In genomic region chr12:46518184-46518583, GRCh38 we compare ENCODE assay signal across 17 cellular contexts.
DNase-seq lines count a peak whose midpoint lies in the region; ATAC-seq and TF ChIP-seq lines count a peak whose summit lies in the region.
"Had no signal": no experiment of that assay in that cellular context is flagged by ENCODE, and none has a peak within 500 bp of the region (broad histone marks: within the 10 kb centered on the region; RNA-seq: fewer than 3 reads in every experiment).

No MANE protein-coding gene starts in this region.

- peaks cover 46% of the 10 kb centered on the region for H3K36me3 Mint-ChIP-seq in activated CD4-positive, alpha-beta memory T cell treated with anti-CD3 and anti-CD28 coated beads, Interleukin-2, amount 10 ng/mL, durations not matched to agents 7 days and 5 days (ENCODE audit: low read depth)
- peaks cover 1% of the 10 kb centered on the region for H3K36me3 Mint-ChIP-seq in activated CD4-positive, alpha-beta memory T cell treated with anti-CD3 and anti-CD28 coated beads for 36 hours
- H3K36me3 Mint-ChIP-seq: brain; CD8-positive, alpha-beta T cell had no signal

- in situ Hi-C loops in Panc1 (cut with HindIII; ENCODE audit: low pct_unique_long_range_greater_than_20kb, low sequenced_read_pairs) = no loop called here

- TF ChIP-seq CTCF in Panc1 (IDR thresholded peaks at IDR 0.05) = no peak
- TF ChIP-seq CTCF in gastroesophageal sphincter (IDR thresholded peaks at IDR 0.05) = no peak
- TF ChIP-seq CTCF in testis (IDR thresholded peaks at IDR 0.05) = no peak
- TF ChIP-seq CTCF in upper lobe of left lung (IDR thresholded peaks at IDR 0.05) = no peak

- peaks cover 23% of the 10 kb centered on the region; the same call in 1 of the 2 replicates for H3K9me3 ChIP-seq in Panc1 (ENCODE audit: control insufficient read depth, insufficient read depth, low read depth, low read length)
- no peaks in the 10 kb centered on the region for H3K9me3 ChIP-seq in gastroesophageal sphincter
- H3K9me3 ChIP-seq in testis = no peaks in the 10 kb centered on the region
- H3K9me3 ChIP-seq in upper lobe of left lung = no peaks in the 10 kb centered on the region
- H3K9me3 ChIP-seq: left lung had no signal

- H3K4me1 Mint-ChIP-seq in activated CD4-positive, alpha-beta memory T cell treated with anti-CD3 and anti-CD28 coated beads, Interleukin-2, amount 10 ng/mL, durations not matched to agents 7 days and 5 days = peaks cover 56% of the 10 kb centered on the region
- H3K4me1 Mint-ChIP-seq in activated CD4-positive, alpha-beta memory T cell treated with anti-CD3 and anti-CD28 coated beads for 36 hours (ENCODE audit: low read depth) = peaks cover 52% of the 10 kb centered on the region

- no peak for DNase-seq in activated CD4-positive, alpha-beta memory T cell treated with anti-CD3 and anti-CD28 coated beads, Interleukin-2, amount 10 ng/mL, durations not matched to agents 7 days and 5 days
- no peak for DNase-seq in activated CD4-positive, alpha-beta memory T cell treated with anti-CD3 and anti-CD28 coated beads for 36 hours
- DNase-seq in Panc1 (ENCODE audit: low read depth, low spot score) = no peak
- peak; percentile 46 for DNase-seq in testis
- DNase-seq in GF-D8 (lab: John Stamatoyannopoulos, UW) = no peak
- DNase-seq in upper lobe of left lung = no peak
- DNase-seq: activated gamma-delta T cell treated with Interleukin-2 at 50 U/mL for 16 hours; CD8-positive, alpha-beta T cell; effector CD4-positive, alpha-beta T cell; left lung; naive thymus-derived CD4-positive, alpha-beta T cell; NCI-H1048; NCI-H69; PC-9 had no signal

- no TSS peak for BruUV-seq in Panc1 (replicated peaks; lab: Mats Ljungman, UMichigan)

- POLR2A ChIA-PET in activated CD4-positive, alpha-beta memory T cell treated with anti-CD3 and anti-CD28 coated beads, Interleukin-2, amount 10 ng/mL, durations not matched to agents 7 days and 5 days (lab: Charles Lee) = no interaction called here
- POLR2A ChIA-PET in activated CD4-positive, alpha-beta memory T cell treated with anti-CD3 and anti-CD28 coated beads for 36 hours (lab: Charles Lee) = no interaction called here
- POLR2A ChIA-PET in Panc1 (lab: Charles Lee) = no interaction called here

- no peaks in the 10 kb centered on the region for H3K27me3 ChIP-seq in Panc1 (ENCODE audit: control insufficient read depth, insufficient read depth, low read length)
- H3K27me3 ChIP-seq in gastroesophageal sphincter = no peaks in the 10 kb centered on the region
- H3K27me3 ChIP-seq in testis = no peaks in the 10 kb centered on the region
- H3K27me3 ChIP-seq in upper lobe of left lung = no peaks in the 10 kb centered on the region
- H3K27me3 ChIP-seq: left lung had no signal

- H3K27ac Mint-ChIP-seq in activated CD4-positive, alpha-beta memory T cell treated with anti-CD3 and anti-CD28 coated beads, Interleukin-2, amount 10 ng/mL, durations not matched to agents 7 days and 5 days = peak overlapping the region; percentile 85
- H3K27ac Mint-ChIP-seq in activated CD4-positive, alpha-beta memory T cell treated with anti-CD3 and anti-CD28 coated beads for 36 hours = no peak overlapping the region
- H3K27ac Mint-ChIP-seq: brain had no signal

- no peak for TF ChIP-seq EP300 in gastroesophageal sphincter (IDR thresholded peaks at IDR 0.05)
- no peak for TF ChIP-seq EP300 in upper lobe of left lung (IDR thresholded peaks at IDR 0.05)

- ATAC-seq in Panc1 (no peak), gastroesophageal sphincter (peak; percentile 52), GM19035 (IDR thresholded peaks at IDR 0.05; ENCODE audit: unreplicated experiment) (no peak), upper lobe of left lung (ENCODE audit: low FRiP score in 2 of 2) (no peak)
- ATAC-seq: CD8-positive, alpha-beta T cell; left lung; naive thymus-derived CD4-positive, alpha-beta T cell had no signal

- CTCF ChIA-PET in activated CD4-positive, alpha-beta memory T cell treated with anti-CD3 and anti-CD28 coated beads, Interleukin-2, amount 10 ng/mL, durations not matched to agents 7 days and 5 days (lab: Charles Lee) = no interaction called here
- CTCF ChIA-PET in activated CD4-positive, alpha-beta memory T cell treated with anti-CD3 and anti-CD28 coated beads for 36 hours (lab: Charles Lee) = no interaction called here
- CTCF ChIA-PET in Panc1 (lab: Charles Lee) = no interaction called here

- H3K27me3 Mint-ChIP-seq in activated CD4-positive, alpha-beta memory T cell treated with anti-CD3 and anti-CD28 coated beads, Interleukin-2, amount 10 ng/mL, durations not matched to agents 7 days and 5 days = no peaks in the 10 kb centered on the region
- no peaks in the 10 kb centered on the region for H3K27me3 Mint-ChIP-seq in activated CD4-positive, alpha-beta memory T cell treated with anti-CD3 and anti-CD28 coated beads for 36 hours
- H3K27me3 Mint-ChIP-seq: naive thymus-derived CD4-positive, alpha-beta T cell had no signal

- TF ChIP-seq POLR2A in gastroesophageal sphincter (IDR thresholded peaks at IDR 0.05) (no peak), testis (IDR thresholded peaks at IDR 0.05) (no peak), upper lobe of left lung (IDR thresholded peaks at IDR 0.05) (no peak)

- H3K4me3 ChIP-seq in Panc1 (ENCODE audit: low read depth in 2 of 2, low read length in 2 of 2) (no peak overlapping the region), gastroesophageal sphincter (no peak overlapping the region), testis (no peak overlapping the region), upper lobe of left lung (no peak overlapping the region)
- H3K4me3 ChIP-seq: left lung, PC-9 had no signal

- H3K4me3 Mint-ChIP-seq in activated CD4-positive, alpha-beta memory T cell treated with anti-CD3 and anti-CD28 coated beads, Interleukin-2, amount 10 ng/mL, durations not matched to agents 7 days and 5 days = no peak overlapping the region
- no peak overlapping the region for H3K4me3 Mint-ChIP-seq in activated CD4-positive, alpha-beta memory T cell treated with anti-CD3 and anti-CD28 coated beads for 36 hours
- H3K4me3 Mint-ChIP-seq: brain had no signal

- H3K36me3 ChIP-seq in Panc1 (ENCODE audit: control insufficient read depth, insufficient read depth, low read length) (no peaks in the 10 kb centered on the region), gastroesophageal sphincter (no peaks in the 10 kb centered on the region), testis (ENCODE audit: low read depth, missing control alignments) (no peaks in the 10 kb centered on the region), upper lobe of left lung (no peaks in the 10 kb centered on the region)
- H3K36me3 ChIP-seq: left lung had no signal

- intact Hi-C loops in activated CD4-positive, alpha-beta memory T cell treated with anti-CD3 and anti-CD28 coated beads for 36 hours (cut with micrococcal nuclease) = no loop called here
- intact Hi-C loops in Panc1 (cut with micrococcal nuclease; ENCODE audit: unreplicated experiment) (no loop called here), testis (cut with DNase I; ENCODE audit: low total_unique reads) (no loop called here)

- H3K9me3 Mint-ChIP-seq in activated CD4-positive, alpha-beta memory T cell treated with anti-CD3 and anti-CD28 coated beads, Interleukin-2, amount 10 ng/mL, durations not matched to agents 7 days and 5 days = peaks cover 14% of the 10 kb centered on the region
- H3K9me3 Mint-ChIP-seq in activated CD4-positive, alpha-beta memory T cell treated with anti-CD3 and anti-CD28 coated beads for 36 hours = no peaks in the 10 kb centered on the region
- H3K9me3 Mint-ChIP-seq: brain; CD8-positive, alpha-beta T cell had no signal

- peak overlapping the region; percentile 46; the same call in 1 of the 2 replicates for H3K27ac ChIP-seq in Panc1 (ENCODE audit: low read length)
- H3K27ac ChIP-seq in gastroesophageal sphincter = peak overlapping the region in 2 of 4 donors; percentile 50
- peak overlapping the region; percentile 67 to 81 for H3K27ac ChIP-seq in testis
- peak overlapping the region in 2 of 4 donors; percentile 7 to 37 for H3K27ac ChIP-seq in upper lobe of left lung
- H3K27ac ChIP-seq: PC-9 had no signal

- H3K4me1 ChIP-seq in Panc1 (ENCODE audit: control insufficient read depth, insufficient read depth, low read length) (peaks cover 4% of the 10 kb centered on the region), gastroesophageal sphincter (peaks cover 0 to 59% (median 19%) of the 10 kb centered on the region in 3 donors), testis (peaks cover 33% of the 10 kb centered on the region), upper lobe of left lung (peaks cover 4 to 12% (median 6%) of the 10 kb centered on the region in 4 donors)
